16 cellular contexts compared by ENCODE assay signal in the genomic region with DNA sequence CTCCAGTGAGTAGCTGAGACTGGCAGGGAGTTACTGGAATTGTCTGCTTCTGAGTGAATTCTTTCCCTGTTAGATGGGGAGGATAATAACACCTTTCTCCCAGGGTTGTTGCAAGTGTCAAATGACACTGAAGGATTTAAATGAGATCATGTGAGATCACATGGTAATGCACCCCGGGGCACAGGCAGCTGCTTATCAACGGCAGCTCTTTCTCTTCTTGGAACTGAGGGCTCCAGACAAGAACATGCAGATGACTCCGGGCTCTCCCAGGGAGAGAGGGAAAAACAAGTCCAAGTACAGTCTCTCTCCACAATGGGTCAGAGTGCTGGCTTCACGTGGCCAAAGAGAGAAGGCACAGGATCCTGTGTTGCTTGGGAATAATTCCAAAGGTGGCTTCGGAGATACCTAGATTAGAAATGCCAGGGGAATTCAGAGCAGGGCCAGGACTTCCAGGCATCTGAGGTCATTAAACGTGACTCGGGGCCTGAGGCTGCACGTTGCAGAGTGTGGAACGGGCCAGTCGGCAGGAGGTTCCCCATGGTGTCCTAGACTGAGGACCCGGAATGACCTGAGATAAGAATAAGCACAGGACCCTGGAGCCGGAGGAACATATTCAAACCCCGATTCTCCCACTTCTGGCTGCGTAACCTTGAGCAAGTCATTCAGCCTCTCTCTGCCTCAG.
DNase-seq lines count a peak whose midpoint lies in the region; ATAC-seq and TF ChIP-seq lines count a peak whose summit lies in the region.
"Had no signal": no experiment of that assay in that cellular context is flagged by ENCODE, and none has a peak within 500 bp of the region (broad histone marks: within the 10 kb centered on the region; RNA-seq: fewer than 3 reads in every experiment).

No MANE protein-coding gene starts in this region.

- ATAC-seq in WTC11, result peak; percentile 38
- ATAC-seq in HG03521 (IDR thresholded peaks at IDR 0.05; ENCODE audit: unreplicated experiment), result no peak
- ATAC-seq in HG03280 (IDR thresholded peaks at IDR 0.05; ENCODE audit: unreplicated experiment), result no peak
- no peak for ATAC-seq in GM19035 (IDR thresholded peaks at IDR 0.05; ENCODE audit: unreplicated experiment)
- ATAC-seq: activated CD8-positive, alpha-beta T cell treated with anti-CD3 and anti-CD28 coated beads, Interleukin-2, amount 10 ng/mL, durations not matched to agents 7 days and 5 days had no signal

- DNase-seq in DMS 273 treated with DMSO at 0.1 percent for 48 hours (lab: John Stamatoyannopoulos, UW) (peak; percentile 11), NCI-H2107 (lab: John Stamatoyannopoulos, UW) (peak; percentile 28), WTC11 (ENCODE audit: low spot score) (no peak), iPS-NIHi11 (ENCODE audit: low spot score) (peak; percentile 68)
- no peak for DNase-seq in activated naive CD4-positive, alpha-beta T cell treated with Interleukin-2 at 50 U/mL for 16 hours
- DNase-seq: activated CD8-positive, alpha-beta T cell treated with anti-CD3 and anti-CD28 coated beads, Interleukin-2, amount 10 ng/mL, durations not matched to agents 7 days and 5 days; Calu3; immature natural killer cell; MG63; midbrain; SHP77 treated with DMSO at 0.1 percent for 48 hours; stimulated activated CD4-positive, alpha-beta T cell treated with anti-CD3 and anti-CD28 coated beads, Interleukin-2, amount 100 ng/mL, for 24 hours had no signal

- TF ChIP-seq CTCF in WTC11 (IDR thresholded peaks at IDR 0.05), result no peak

- peaks cover 3% of the 10 kb centered on the region for H3K27me3 Mint-ChIP-seq in WTC11 (ENCODE audit: low read depth)

- no peak overlapping the region for H3K4me3 Mint-ChIP-seq in WTC11
- H3K4me3 Mint-ChIP-seq: activated CD8-positive, alpha-beta T cell treated with anti-CD3 and anti-CD28 coated beads, Interleukin-2, amount 10 ng/mL, durations not matched to agents 7 days and 5 days; immature natural killer cell; type B pancreatic cell had no signal

- CTCF ChIA-PET in WTC11 (lab: Charles Lee), result interaction anchor here (0.8 to 1.6 kb wide), 7 partner anchors 58 to 300 kb away, joined by 3 to 4 read pairs (median 3); a partner anchor contains a TSS

- peaks cover 62% of the 10 kb centered on the region for H3K4me1 Mint-ChIP-seq in WTC11
- H3K4me1 Mint-ChIP-seq: immature natural killer cell had no signal

- H3K9me3 Mint-ChIP-seq in WTC11, result no peaks in the 10 kb centered on the region
- H3K9me3 Mint-ChIP-seq: immature natural killer cell, type B pancreatic cell had no signal

- H3K27ac Mint-ChIP-seq in WTC11, result peak overlapping the region; percentile 70
- H3K27ac Mint-ChIP-seq: activated CD8-positive, alpha-beta T cell treated with anti-CD3 and anti-CD28 coated beads, Interleukin-2, amount 10 ng/mL, durations not matched to agents 7 days and 5 days; immature natural killer cell; type B pancreatic cell had no signal

- H3K36me3 Mint-ChIP-seq in WTC11, result no peaks in the 10 kb centered on the region
- H3K36me3 Mint-ChIP-seq: type B pancreatic cell had no signal

- POLR2A ChIA-PET in WTC11 (lab: Charles Lee), result no interaction called here

TF ChIP-seq in WTC11, 78 proteins besides CTCF, POLR2A, EP300 and RAD21:
- TF ChIP-seq, protein P1, sequence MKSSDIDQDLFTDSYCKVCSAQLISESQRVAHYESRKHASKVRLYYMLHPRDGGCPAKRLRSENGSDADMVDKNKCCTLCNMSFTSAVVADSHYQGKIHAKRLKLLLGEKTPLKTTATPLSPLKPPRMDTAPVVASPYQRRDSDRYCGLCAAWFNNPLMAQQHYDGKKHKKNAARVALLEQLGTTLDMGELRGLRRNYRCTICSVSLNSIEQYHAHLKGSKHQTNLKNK (CRISPR knock-in tag; IDR thresholded peaks at IDR 0.05), result no peak
- TF ChIP-seq, protein P2, sequence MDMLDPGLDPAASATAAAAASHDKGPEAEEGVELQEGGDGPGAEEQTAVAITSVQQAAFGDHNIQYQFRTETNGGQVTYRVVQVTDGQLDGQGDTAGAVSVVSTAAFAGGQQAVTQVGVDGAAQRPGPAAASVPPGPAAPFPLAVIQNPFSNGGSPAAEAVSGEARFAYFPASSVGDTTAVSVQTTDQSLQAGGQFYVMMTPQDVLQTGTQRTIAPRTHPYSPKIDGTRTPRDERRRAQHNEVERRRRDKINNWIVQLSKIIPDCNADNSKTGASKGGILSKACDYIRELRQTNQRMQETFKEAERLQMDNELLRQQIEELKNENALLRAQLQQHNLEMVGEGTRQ (CRISPR knock-in tag; IDR thresholded peaks at IDR 0.05), result peak; percentile 49
- TF ChIP-seq, protein P3, sequence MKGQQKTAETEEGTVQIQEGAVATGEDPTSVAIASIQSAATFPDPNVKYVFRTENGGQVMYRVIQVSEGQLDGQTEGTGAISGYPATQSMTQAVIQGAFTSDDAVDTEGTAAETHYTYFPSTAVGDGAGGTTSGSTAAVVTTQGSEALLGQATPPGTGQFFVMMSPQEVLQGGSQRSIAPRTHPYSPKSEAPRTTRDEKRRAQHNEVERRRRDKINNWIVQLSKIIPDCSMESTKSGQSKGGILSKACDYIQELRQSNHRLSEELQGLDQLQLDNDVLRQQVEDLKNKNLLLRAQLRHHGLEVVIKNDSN (CRISPR knock-in tag; IDR thresholded peaks at IDR 0.05), result no peak
- TF ChIP-seq, protein P4, sequence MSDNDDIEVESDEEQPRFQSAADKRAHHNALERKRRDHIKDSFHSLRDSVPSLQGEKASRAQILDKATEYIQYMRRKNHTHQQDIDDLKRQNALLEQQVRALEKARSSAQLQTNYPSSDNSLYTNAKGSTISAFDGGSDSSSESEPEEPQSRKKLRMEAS (CRISPR knock-in tag; IDR thresholded peaks at IDR 0.05), result 0 out of 2 replicates have a peak, but pooled peaks have one; percentile 22

Comparison
In these comparisons a context has a peak if more than half of its experiments do, and no peak if none do; other contexts are left out.
1. DNase-seq: peak in DMS 273 treated with DMSO at 0.1 percent for 48 hours (single experiment), NCI-H2107 (single experiment) and iPS-NIHi11 (single experiment); none in WTC11 (single experiment) and activated naive CD4-positive, alpha-beta T cell treated with Interleukin-2 at 50 U/mL for 16 hours (single experiment).